In genomic region chr14:34138175-34138574, GRCh38 we compare ENCODE assay signal across 22 cellular contexts.
"Had no signal": no experiment of that assay in that cellular context is flagged by ENCODE, and none has a peak within 500 bp of the region (broad histone marks: within the 10 kb centered on the region; RNA-seq: fewer than 3 reads in every experiment).

No MANE protein-coding gene starts in this region.

- H3K36me3 Mint-ChIP-seq: activated naive CD4-positive, alpha-beta T cell treated with anti-CD3 and anti-CD28 coated beads, Interleukin-2, amount 10 ng/mL, durations not matched to agents 7 days and 5 days; memory B cell had no signal

- H3K4me3 ChIP-seq: colonic mucosa, dorsolateral prefrontal cortex, esophagus squamous epithelium, gastrocnemius medialis, spleen, thyroid gland had no signal

- H3K9me3 ChIP-seq: colonic mucosa, gastrocnemius medialis, thyroid gland had no signal

- H3K4me1 Mint-ChIP-seq: activated CD4-positive, alpha-beta memory T cell treated with anti-CD3 and anti-CD28 coated beads, Interleukin-2, amount 10 ng/mL, durations not matched to agents 7 days and 5 days; activated CD4-positive, alpha-beta T cell treated with anti-CD3 and anti-CD28 coated beads, Interleukin-2, amount 10 ng/mL, durations not matched to agents 24 days and 14 days; activated naive CD4-positive, alpha-beta T cell treated with anti-CD3 and anti-CD28 coated beads, Interleukin-2, amount 10 ng/mL, durations not matched to agents 7 days and 5 days; memory B cell had no signal

- H3K4me3 Mint-ChIP-seq: activated CD4-positive, alpha-beta memory T cell treated with anti-CD3 and anti-CD28 coated beads, Interleukin-2, amount 10 ng/mL, durations not matched to agents 7 days and 5 days; activated CD4-positive, alpha-beta T cell treated with anti-CD3 and anti-CD28 coated beads, Interleukin-2, amount 10 ng/mL, durations not matched to agents 24 days and 14 days; activated naive CD4-positive, alpha-beta T cell treated with anti-CD3 and anti-CD28 coated beads, Interleukin-2, amount 10 ng/mL, durations not matched to agents 7 days and 5 days; activated T-cell treated with anti-CD3 and anti-CD28 coated beads, Interleukin-2, amount 50 U/mL, for 72 hours; effector memory CD8-positive, alpha-beta T cell; memory B cell; natural killer cell treated with Interleukin-12 subunit alpha and Interleukin-12 subunit beta and Interleukin-15 and Interleukin-18, amount 100 ng/mL, for 72 hours had no signal

- H3K27me3 ChIP-seq: colonic mucosa, dorsolateral prefrontal cortex, esophagus squamous epithelium, gastrocnemius medialis, thyroid gland had no signal

- H3K27me3 Mint-ChIP-seq: activated CD4-positive, alpha-beta memory T cell treated with anti-CD3 and anti-CD28 coated beads, Interleukin-2, amount 10 ng/mL, durations not matched to agents 7 days and 5 days; effector memory CD8-positive, alpha-beta T cell; memory B cell had no signal

- H3K4me1 ChIP-seq: colonic mucosa, spleen had no signal

- H3K36me3 ChIP-seq: colonic mucosa, esophagus squamous epithelium, gastrocnemius medialis, spleen, thyroid gland had no signal

- DNase-seq: activated CD4-positive, alpha-beta memory T cell treated with anti-CD3 and anti-CD28 coated beads, Interleukin-2, amount 10 ng/mL, durations not matched to agents 7 days and 5 days; activated CD4-positive, alpha-beta T cell treated with anti-CD3 and anti-CD28 coated beads, Interleukin-2, amount 10 ng/mL, durations not matched to agents 24 days and 14 days; activated CD4-positive, CD25-positive, alpha-beta regulatory T cell; activated effector memory CD4-positive, alpha-beta T cell treated with Interleukin-2 at 50 U/mL for 16 hours; activated naive CD4-positive, alpha-beta T cell treated with anti-CD3 and anti-CD28 coated beads, Interleukin-2, amount 10 ng/mL, durations not matched to agents 7 days and 5 days; activated T-cell treated with anti-CD3 and anti-CD28 coated beads, Interleukin-2, amount 50 U/mL, for 72 hours; amygdala; colonic mucosa; dorsolateral prefrontal cortex; effector memory CD8-positive, alpha-beta T cell; esophagus squamous epithelium; gastrocnemius medialis; hippocampal formation; left ventricle myocardium superior; retina; spleen; stimulated activated CD4-positive, alpha-beta T cell treated with anti-CD3 and anti-CD28 coated beads, Interleukin-4, amount 100 ng/mL, for 1 hour; stimulated activated naive CD8-positive, alpha-beta T cell treated with anti-CD3 and anti-CD28 coated beads, Interleukin-15, Interleukin-2, amounts not matched to agents 100 U/mL and 50 U/mL, for 24 hours; thyroid gland had no signal

- H3K27ac ChIP-seq: colonic mucosa, dorsolateral prefrontal cortex, gastrocnemius medialis, spleen had no signal

- ATAC-seq: activated T-cell treated with anti-CD3 and anti-CD28 coated beads, Interleukin-2, amount 50 U/mL, for 72 hours; effector memory CD8-positive, alpha-beta T cell; gastrocnemius medialis; left ventricle myocardium superior; natural killer cell treated with Interleukin-12 subunit alpha and Interleukin-12 subunit beta and Interleukin-15 and Interleukin-18, amount 100 ng/mL, for 72 hours; stimulated activated naive CD8-positive, alpha-beta T cell treated with anti-CD3 and anti-CD28 coated beads, Interleukin-15, Interleukin-2, amounts not matched to agents 100 U/mL and 50 U/mL, for 24 hours had no signal

- H3K27ac Mint-ChIP-seq: activated CD4-positive, alpha-beta memory T cell treated with anti-CD3 and anti-CD28 coated beads, Interleukin-2, amount 10 ng/mL, durations not matched to agents 7 days and 5 days; activated CD4-positive, alpha-beta T cell treated with anti-CD3 and anti-CD28 coated beads, Interleukin-2, amount 10 ng/mL, durations not matched to agents 24 days and 14 days; activated naive CD4-positive, alpha-beta T cell treated with anti-CD3 and anti-CD28 coated beads, Interleukin-2, amount 10 ng/mL, durations not matched to agents 7 days and 5 days; activated T-cell treated with anti-CD3 and anti-CD28 coated beads, Interleukin-2, amount 50 U/mL, for 72 hours; effector memory CD8-positive, alpha-beta T cell; memory B cell; natural killer cell treated with Interleukin-12 subunit alpha and Interleukin-12 subunit beta and Interleukin-15 and Interleukin-18, amount 100 ng/mL, for 72 hours; progenitor cell of endocrine pancreas had no signal
